ENCODE assay signal across 23 cellular contexts in the genomic region with DNA sequence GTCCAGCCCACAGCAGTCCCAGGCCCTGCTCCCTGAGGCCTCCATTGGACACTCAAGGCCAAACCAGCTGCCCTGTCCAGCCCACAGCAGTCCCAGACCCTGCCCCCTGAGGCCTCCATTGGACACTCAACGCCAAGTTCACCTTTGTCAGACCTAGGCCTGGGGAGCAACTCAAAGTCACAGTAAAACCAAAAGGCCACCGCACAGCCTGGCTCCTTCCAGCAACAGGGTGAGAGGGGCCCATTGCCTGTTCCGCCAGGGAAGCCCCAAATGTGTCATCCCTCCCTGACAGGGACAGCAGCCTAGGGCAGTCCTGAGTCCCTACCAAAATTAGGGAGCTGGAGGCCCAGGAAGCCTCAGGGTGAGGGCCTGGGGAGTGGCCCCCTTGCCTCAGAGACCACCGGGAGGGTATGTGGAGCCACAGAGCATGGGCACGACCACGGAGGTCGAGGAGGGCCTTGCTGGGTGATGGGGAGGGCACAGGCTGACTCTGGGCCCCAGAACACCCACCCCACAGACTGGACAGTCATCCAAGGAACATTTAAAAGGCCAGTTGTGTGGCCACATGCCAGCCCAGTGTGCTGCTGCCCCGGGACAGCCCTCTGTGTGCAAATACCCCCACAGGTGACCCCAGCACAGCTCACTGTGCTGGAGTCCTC.
"Had no signal": no experiment of that assay in that cellular context is flagged by ENCODE, and none has a peak within 500 bp of the region (broad histone marks: within the 10 kb centered on the region; RNA-seq: fewer than 3 reads in every experiment).

No MANE protein-coding gene starts in this region.

- ATAC-seq: activated T-cell treated with anti-CD3 and anti-CD28 coated beads, Interleukin-2, amount 50 U/mL, for 4 hours; gastroesophageal sphincter; SK-N-SH treated with all-trans-retinoic acid at 6 μM for 48 hours; stimulated activated effector memory CD8-positive, alpha-beta T cell treated with anti-CD3 and anti-CD28 coated beads, Interleukin-12 subunit alpha, Interleukin-12 subunit beta, amount 100 ng/mL, for 72 hours; T-cell had no signal

- H3K9me3 ChIP-seq: testis had no signal

- H3K27ac Mint-ChIP-seq: activated T-helper 2 cell treated with anti-CD3 and anti-CD28 coated beads, Interferon-gamma antibody, Interleukin-2, Interleukin-4, amounts not matched to agents 10 μg/mL and 5 μg/mL and 100 μg/mL, durations not matched to agents 14 hours and 24 hours and 36 hours; progenitor cell of endocrine pancreas; stimulated activated effector memory CD8-positive, alpha-beta T cell treated with anti-CD3 and anti-CD28 coated beads, Interleukin-12 subunit alpha, Interleukin-12 subunit beta, amount 100 ng/mL, for 72 hours; T-cell; type B pancreatic cell had no signal

- H3K4me3 ChIP-seq: cardiac muscle cell, gastroesophageal sphincter, skin epidermis, stomach, testis had no signal

- H3K27me3 Mint-ChIP-seq: progenitor cell of endocrine pancreas had no signal

- H3K4me3 Mint-ChIP-seq: activated T-cell treated with anti-CD3 and anti-CD28 coated beads, Interleukin-2, amount 50 U/mL, for 4 hours; stimulated activated effector memory CD8-positive, alpha-beta T cell treated with anti-CD3 and anti-CD28 coated beads, Interleukin-12 subunit alpha, Interleukin-12 subunit beta, amount 100 ng/mL, for 72 hours; T-cell; type B pancreatic cell had no signal

- H3K27ac ChIP-seq: cardiac muscle cell, epithelial cell of prostate, gastroesophageal sphincter, skin epidermis, stomach, testis had no signal

- H3K36me3 ChIP-seq: cardiac muscle cell, gastroesophageal sphincter, stomach had no signal

- H3K4me1 Mint-ChIP-seq: stimulated activated effector memory CD8-positive, alpha-beta T cell treated with anti-CD3 and anti-CD28 coated beads, Interleukin-12 subunit alpha, Interleukin-12 subunit beta, amount 100 ng/mL, for 72 hours; T-cell had no signal

- H3K27me3 ChIP-seq: cardiac muscle cell, testis had no signal

- H3K4me1 ChIP-seq: gastroesophageal sphincter, stomach, testis had no signal

- H3K36me3 Mint-ChIP-seq: stimulated activated effector memory CD8-positive, alpha-beta T cell treated with anti-CD3 and anti-CD28 coated beads, Interleukin-12 subunit alpha, Interleukin-12 subunit beta, amount 100 ng/mL, for 72 hours; T-cell; type B pancreatic cell had no signal

- DNase-seq: activated CD4-positive, alpha-beta T cell treated with anti-CD3 and anti-CD28 coated beads, Interleukin-2, amount 50 U/mL, for 4 hours; activated CD8-positive, alpha-beta memory T cell treated with anti-CD3 and anti-CD28 coated beads for 24 hours; activated CD8-positive, alpha-beta memory T cell treated with anti-CD3 and anti-CD28 coated beads, Interleukin-2, amount 50 U/mL, for 4 hours; activated naive CD4-positive, alpha-beta T cell treated with Interleukin-2 at 50 U/mL for 16 hours; activated T-cell treated with anti-CD3 and anti-CD28 coated beads, Interleukin-2, amount 50 U/mL, for 4 hours; amygdala; head of caudate nucleus; hypothalamus; mesenchymal stem cell; occipital lobe; stimulated activated CD4-positive, alpha-beta T cell treated with anti-CD3 and anti-CD28 coated beads, Interleukin-2, amount 100 ng/mL, for 24 hours; stomach; T-cell; testis had no signal

- H3K9me3 Mint-ChIP-seq: activated T-helper 2 cell treated with anti-CD3 and anti-CD28 coated beads, Interferon-gamma antibody, Interleukin-2, Interleukin-4, amounts not matched to agents 10 μg/mL and 5 μg/mL and 100 μg/mL, durations not matched to agents 14 hours and 24 hours and 36 hours; stimulated activated effector memory CD8-positive, alpha-beta T cell treated with anti-CD3 and anti-CD28 coated beads, Interleukin-12 subunit alpha, Interleukin-12 subunit beta, amount 100 ng/mL, for 72 hours; type B pancreatic cell had no signal
